Comparison of ENCODE assay signal across 16 cellular contexts in genomic region chr6:21359926-21360325, GRCh38.
DNase-seq lines count a peak whose midpoint lies in the region; ATAC-seq, FAIRE-seq and TF ChIP-seq lines count a peak whose summit lies in the region.
"Had no signal": no experiment of that assay in that cellular context is flagged by ENCODE, and none has a peak within 500 bp of the region (broad histone marks: within the 10 kb centered on the region; RNA-seq: fewer than 3 reads in every experiment).

No MANE protein-coding gene starts in this region.

- DNase-seq in NCI-H146 (lab: John Stamatoyannopoulos, UW), result peak; percentile 22
- DNase-seq in NCI-H146 treated with DMSO at 0.1 percent for 48 hours (lab: John Stamatoyannopoulos, UW; ENCODE audit: unreplicated experiment), result no peak
- peak; percentile 66 for DNase-seq in NCI-H526 treated with DMSO at 0.1 percent for 48 hours (lab: John Stamatoyannopoulos, UW)
- DNase-seq in H1 (ENCODE audit: low read depth in 1 of 2, low spot score in 2 of 2), result no peak
- no peak for DNase-seq in amniotic stem cell (lab: John Stamatoyannopoulos, UW)
- DNase-seq in NCI-H1436 (lab: John Stamatoyannopoulos, UW), result no peak
- no peak for DNase-seq in MV-4-11 (lab: John Stamatoyannopoulos, UW)
- DNase-seq: CD8-positive, alpha-beta T cell; DMS79 treated with DMSO at 0.1 percent for 48 hours; GOT3 had no signal

- H2BK20ac ChIP-seq in H1 (ENCODE audit: low read length), result no peak overlapping the region

- no peak for ATAC-seq in GM21381 (IDR thresholded peaks at IDR 0.05; ENCODE audit: unreplicated experiment)
- ATAC-seq: A549; CD8-positive, alpha-beta T cell had no signal

- no peak overlapping the region for H2AFZ ChIP-seq in H1 (ENCODE audit: low read length)

- no peak overlapping the region for H3K4me3 ChIP-seq in H1 (ENCODE audit: extremely low read depth in 1 of 4, insufficient read depth in 2 of 4, low read depth in 3 of 4, low read length in 4 of 4)
- H3K4me3 ChIP-seq: A549, BLaER1 had no signal

- H3K23me2 ChIP-seq in H1 (ENCODE audit: low read depth, low read length), result no peaks in the 10 kb centered on the region; the same call in 1 of the 2 replicates

- WGBS in H1 (ENCODE audit: extremely low coverage in 1 of 2, insufficient coverage in 1 of 2, insufficient read length in 1 of 2, insufficient replicate concordance in 2 of 2, low coverage in 1 of 2, low lambda C conversion rate in 2 of 2, missing lambda C conversion rate in 1 of 2), 2 experiments, result 85% methylated on average over 2 of the region's 2 CpGs; no CpG with 5 or more reads in 1 of the 2 experiments

- H2AK5ac ChIP-seq in H1 (ENCODE audit: low read depth, low read length), result no peak overlapping the region

- no peaks in the 10 kb centered on the region for H3K27me3 ChIP-seq in H1 (replicated peaks in 1 of 4; ENCODE audit: control insufficient read depth in 3 of 4, extremely low read depth in 1 of 4, insufficient read depth in 3 of 4, low read length in 3 of 4)
- H3K27me3 ChIP-seq: BLaER1 had no signal

- CTCF ChIA-PET in H1 (lab: Charles Lee; ENCODE audit: partially characterized antibody), result interaction anchor here (1.0 kb wide), 1 partner anchor 53 kb away, joined by 3 read pairs; no protein-coding TSS in a partner anchor

- no peak for TF ChIP-seq RAD21 in H1 (IDR thresholded peaks at IDR 0.05 in 1 of 2, conservative IDR thresholded peaks at IDR 0.05 in 1 of 2; ENCODE audit: low read depth in 2 of 2, low read length in 2 of 2)

- POLR2A ChIA-PET in H1 (lab: Charles Lee; ENCODE audit: partially characterized antibody), result no interaction called here

- no peak overlapping the region for H3K9ac ChIP-seq in H1 (replicated peaks in 1 of 4; ENCODE audit: extremely low read depth in 1 of 4, low read depth in 3 of 4, low read length in 3 of 4)
- H3K9ac ChIP-seq: BLaER1 had no signal

- no peak overlapping the region for H3K23ac ChIP-seq in H1 (ENCODE audit: insufficient read length)

- no peaks in the 10 kb centered on the region for H3K79me1 ChIP-seq in H1 (ENCODE audit: low read depth, low read length)

- H2BK15ac ChIP-seq in H1 (ENCODE audit: low read length), result no peak overlapping the region; the same call in 1 of the 2 replicates

- no peaks in the 10 kb centered on the region for H4K20me1 ChIP-seq in H1 (replicated peaks in 1 of 2; ENCODE audit: control insufficient read depth in 1 of 2, insufficient read depth in 2 of 2, low read length in 2 of 2)
- H4K20me1 ChIP-seq: BLaER1 had no signal

- no peak overlapping the region for H3K14ac ChIP-seq in H1 (ENCODE audit: insufficient read length)

- no peak for TF ChIP-seq CTCF in H1 (IDR thresholded peaks at IDR 0.05; ENCODE audit: control extremely low read depth in 1 of 3, insufficient read depth in 1 of 3, low read depth in 1 of 3, low read length in 3 of 3)

- no peak overlapping the region for H4K8ac ChIP-seq in H1 (ENCODE audit: extremely low read depth, insufficient read depth, low read length)

- H2BK12ac ChIP-seq in H1 (ENCODE audit: low read depth, low read length), result peak overlapping the region; percentile 55; the same call in 1 of the 2 replicates

- H3K27ac ChIP-seq in H1 (ENCODE audit: low read depth, low read length), result no peak overlapping the region
- H3K27ac ChIP-seq: 22Rv1, A549, BLaER1 had no signal

- H3K79me2 ChIP-seq in H1 (ENCODE audit: control insufficient read depth in 1 of 2, insufficient read depth in 2 of 2, low read length in 2 of 2), result no peaks in the 10 kb centered on the region

- no peak overlapping the region for H3K56ac ChIP-seq in H1 (replicated peaks; ENCODE audit: insufficient read length, low read depth, low read length)

- 0 out of 7 replicates have a peak, but pooled peaks cover 0 to 2% (median 0%) of the 10 kb centered on the region in 4 experiments for H3K4me1 ChIP-seq in H1 (replicated peaks in 1 of 4; ENCODE audit: control insufficient read depth in 3 of 4, insufficient read depth in 4 of 4, low read length in 3 of 4)
- H3K4me1 ChIP-seq: A549, BLaER1 had no signal

- H3K18ac ChIP-seq in H1 (ENCODE audit: extremely low read depth, low read length), result no peak overlapping the region

- no peak for TF ChIP-seq EP300 in H1 (IDR thresholded peaks at IDR 0.05; ENCODE audit: borderline replicate concordance in 1 of 2, low read depth in 2 of 2, low read length in 2 of 2)

- H3K9me3 ChIP-seq in H1 (ENCODE audit: insufficient read depth in 2 of 2, low read depth in 1 of 2, low read length in 1 of 2), result no peaks in the 10 kb centered on the region
- H3K9me3 ChIP-seq: A549, BLaER1 had no signal

- H3K4me2 ChIP-seq in H1 (ENCODE audit: insufficient read depth in 1 of 2, low read depth in 2 of 2, low read length in 2 of 2), result no peak overlapping the region
- H3K4me2 ChIP-seq: A549, BLaER1 had no signal

- no peak overlapping the region for H2BK120ac ChIP-seq in H1 (replicated peaks; ENCODE audit: low read depth, low read length)

- no peak overlapping the region for H3K4ac ChIP-seq in H1 (replicated peaks; ENCODE audit: insufficient read length, low read depth, low read length)

- H3K36me3 ChIP-seq in H1 (ENCODE audit: control insufficient read depth in 2 of 4, insufficient read depth in 4 of 4, low read length in 3 of 4), result no peaks in the 10 kb centered on the region
- H3K36me3 ChIP-seq: BLaER1 had no signal

- no peak for TF ChIP-seq POLR2A in H1 (IDR thresholded peaks at IDR 0.05; ENCODE audit: control extremely low read depth in 1 of 2, low read depth in 2 of 2, low read length in 2 of 2)

- peak overlapping the region; percentile 44 for H4K91ac ChIP-seq in H1 (replicated peaks; ENCODE audit: insufficient read length, low read length)

- H4K5ac ChIP-seq in H1 (ENCODE audit: insufficient read length, low read depth, low read length), result no peak overlapping the region

- no peak for FAIRE-seq in H1 (lab: Jason Lieb, UNC)
- FAIRE-seq: A549, GM12891, GM19239 had no signal

- H2BK5ac ChIP-seq in H1 (ENCODE audit: low read depth, low read length), result no peak overlapping the region; the same call in 1 of the 2 replicates

TF ChIP-seq in H1, 55 proteins besides CTCF, POLR2A, EP300 and RAD21 (continues in another document):
- no peak for TF ChIP-seq PHF8 (conservative IDR thresholded peaks at IDR 0.05; ENCODE audit: low read depth, low read length)

Comparison
In these comparisons a context has a peak if more than half of its experiments do, and no peak if none do; other contexts are left out.
1. DNase-seq: peak in NCI-H146 (single experiment) and NCI-H526 treated with DMSO at 0.1 percent for 48 hours (single experiment); none in NCI-H146 treated with DMSO at 0.1 percent for 48 hours (single experiment), H1 (0 of 2), amniotic stem cell (single experiment), NCI-H1436 (single experiment) and MV-4-11 (single experiment).